Comparison of ENCODE assay signal across 11 cellular contexts in genomic region chr12:27207626-27208413, GRCh38. TPM values are rescaled to one million over a fixed set of nuclear protein-coding genes. Genes with fewer than 3 reads are reported as not detected.
A peak's percentile ranks its signal among the peaks of the same experiment; 100 is the strongest.
DNase-seq lines count a peak whose midpoint lies in the region; ATAC-seq, FAIRE-seq and TF ChIP-seq lines count a peak whose summit lies in the region.
"Had no signal": no experiment of that assay in that cellular context is flagged by ENCODE, and none has a peak within 500 bp of the region (broad histone marks: within the 10 kb centered on the region; RNA-seq: fewer than 3 reads in every experiment).

No MANE protein-coding gene starts in this region.

- peaks cover 0 to 10% (median 4%) of the 10 kb centered on the region in 3 donors for H3K4me1 ChIP-seq in pancreas

- H3K36me3 ChIP-seq in pancreas, result no peaks in the 10 kb centered on the region
- H3K36me3 ChIP-seq: cardiac muscle cell had no signal

- H3K27ac ChIP-seq in pancreas, result peak overlapping the region in 2 of 4 donors; percentile 31 to 45
- H3K27ac ChIP-seq: cardiac muscle cell, RWPE1 had no signal

- intact Hi-C loops in pancreas (cut with DNase I), result no loop called here

- ATAC-seq in GM18520 (IDR thresholded peaks at IDR 0.05; ENCODE audit: unreplicated experiment) (peak; percentile 77), GM21529 (IDR thresholded peaks at IDR 0.05; ENCODE audit: unreplicated experiment) (peak; percentile 94), HG03521 (IDR thresholded peaks at IDR 0.05; ENCODE audit: unreplicated experiment) (peak; percentile 60), pancreas (peak; percentile 75 to 95 (median 90))

- DNase-seq in pancreas (peak in 2 of 6 donors; percentile 46 to 57), germinal center (ENCODE audit: low spot score) (no peak), foreskin melanocyte (no peak), NCI-H1105 treated with DMSO at 0.1 percent for 48 hours (lab: John Stamatoyannopoulos, UW) (no peak), SIG-M5 (lab: John Stamatoyannopoulos, UW) (no peak)
- DNase-seq: GOT3 had no signal

- no peak for FAIRE-seq in pancreas (lab: Jason Lieb, UNC)

- H3K4me3 ChIP-seq in pancreas, result no peak overlapping the region
- H3K4me3 ChIP-seq: cardiac muscle cell had no signal

- no peak for TF ChIP-seq CTCF in pancreas (IDR thresholded peaks at IDR 0.05)

- WGBS in pancreas, 2 donors, result 21 to 23% methylated on average over 9 of the region's 9 CpGs

- H3K9me3 ChIP-seq in pancreas, result no peaks in the 10 kb centered on the region

- H3K27me3 ChIP-seq in pancreas, result no peaks in the 10 kb centered on the region
- H3K27me3 ChIP-seq: cardiac muscle cell had no signal

RNA-seq across cellular contexts. Expression of gene STK38L, which starts 36.3 kb away (rescaled TPM):
- total RNA-seq in pancreas, result 10 to 100 TPM in 5 of 6 donors, 1 to 10 TPM in 1; 8.4 to 49.9 (median 12.4) TPM
- 1 to 10 TPM; 6.3 to 9.7 TPM for polyA plus RNA-seq in pancreas
